ENCODE assay signal across 18 cellular contexts in the genomic region with DNA sequence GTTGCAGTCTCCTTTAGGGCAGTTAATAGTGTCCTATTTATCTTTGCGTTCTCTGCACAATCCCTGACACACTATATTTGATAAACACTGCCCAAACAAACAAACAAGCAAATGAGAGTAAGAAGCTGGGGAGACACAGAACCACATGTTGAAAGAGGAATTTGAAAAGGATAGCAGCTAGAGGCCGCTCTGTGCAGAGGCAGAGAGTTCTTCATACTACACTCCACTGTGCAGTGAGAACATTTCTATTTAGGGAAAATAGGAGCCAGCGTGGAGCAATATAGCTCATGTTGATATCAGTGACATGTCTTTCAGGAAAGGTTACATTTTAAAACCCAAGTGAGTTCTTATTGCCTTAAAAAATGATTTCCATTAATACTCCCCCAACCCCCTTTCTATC.
A peak's percentile ranks its signal among the peaks of the same experiment; 100 is the strongest.
DNase-seq lines count a peak whose midpoint lies in the region; ATAC-seq and TF ChIP-seq lines count a peak whose summit lies in the region.
"Had no signal": no experiment of that assay in that cellular context is flagged by ENCODE, and none has a peak within 500 bp of the region (broad histone marks: within the 10 kb centered on the region; RNA-seq: fewer than 3 reads in every experiment).

No MANE protein-coding gene starts in this region.

- peaks cover 7% of the 10 kb centered on the region for H3K4me1 ChIP-seq in left ventricle myocardium inferior
- H3K4me1 ChIP-seq: BLaER1, SJCRH30 had no signal

- TF ChIP-seq CTCF in left ventricle myocardium inferior (IDR thresholded peaks at IDR 0.05; ENCODE audit: borderline replicate concordance) = peak; percentile 44
- no peak for TF ChIP-seq CTCF in mesothelial cell of epicardium (IDR thresholded peaks at IDR 0.05; ENCODE audit: unreplicated experiment)

- intact Hi-C loops in Right ventricle myocardium inferior (cut with DNase I) (no loop called here), cardiac septum (cut with DNase I) (no loop called here), left ventricle myocardium inferior (cut with micrococcal nuclease) (no loop called here)
- intact Hi-C loops in activated CD4-positive, alpha-beta memory T cell treated with anti-CD3 and anti-CD28 coated beads for 36 hours (cut with micrococcal nuclease) = no loop called here

- H3K4me1 Mint-ChIP-seq in activated CD4-positive, alpha-beta memory T cell treated with anti-CD3 and anti-CD28 coated beads for 36 hours (ENCODE audit: low read depth) = no peaks in the 10 kb centered on the region
- H3K4me1 Mint-ChIP-seq in mesothelial cell of epicardium = peaks cover 21% of the 10 kb centered on the region
- H3K4me1 Mint-ChIP-seq: CD8-positive, alpha-beta memory T cell had no signal

- POLR2A ChIA-PET in activated CD4-positive, alpha-beta memory T cell treated with anti-CD3 and anti-CD28 coated beads for 36 hours (lab: Charles Lee) = no interaction called here

- H3K27ac Mint-ChIP-seq in activated CD4-positive, alpha-beta memory T cell treated with anti-CD3 and anti-CD28 coated beads for 36 hours = no peak overlapping the region
- no peak overlapping the region for H3K27ac Mint-ChIP-seq in mesothelial cell of epicardium
- H3K27ac Mint-ChIP-seq: CD8-positive, alpha-beta memory T cell; HFFc6 had no signal

- no peaks in the 10 kb centered on the region for H3K27me3 ChIP-seq in left ventricle myocardium inferior (ENCODE audit: low read depth)
- H3K27me3 ChIP-seq: BLaER1, SJCRH30 had no signal

- H3K27me3 Mint-ChIP-seq in activated CD4-positive, alpha-beta memory T cell treated with anti-CD3 and anti-CD28 coated beads for 36 hours = peaks cover 3% of the 10 kb centered on the region
- peaks cover 20% of the 10 kb centered on the region for H3K27me3 Mint-ChIP-seq in mesothelial cell of epicardium (ENCODE audit: low read depth)

- no peaks in the 10 kb centered on the region for H3K9me3 Mint-ChIP-seq in activated CD4-positive, alpha-beta memory T cell treated with anti-CD3 and anti-CD28 coated beads for 36 hours
- peaks cover 14% of the 10 kb centered on the region for H3K9me3 Mint-ChIP-seq in mesothelial cell of epicardium

- H3K36me3 Mint-ChIP-seq in activated CD4-positive, alpha-beta memory T cell treated with anti-CD3 and anti-CD28 coated beads for 36 hours = no peaks in the 10 kb centered on the region
- no peaks in the 10 kb centered on the region for H3K36me3 Mint-ChIP-seq in mesothelial cell of epicardium
- H3K36me3 Mint-ChIP-seq: CD8-positive, alpha-beta memory T cell had no signal

- no peaks in the 10 kb centered on the region for H3K36me3 ChIP-seq in left ventricle myocardium inferior
- H3K36me3 ChIP-seq: BLaER1, SJCRH30 had no signal

- no peak overlapping the region for H3K4me3 Mint-ChIP-seq in activated CD4-positive, alpha-beta memory T cell treated with anti-CD3 and anti-CD28 coated beads for 36 hours
- no peak overlapping the region for H3K4me3 Mint-ChIP-seq in mesothelial cell of epicardium
- H3K4me3 Mint-ChIP-seq: CD8-positive, alpha-beta memory T cell; HFFc6 had no signal

- CTCF ChIA-PET in activated CD4-positive, alpha-beta memory T cell treated with anti-CD3 and anti-CD28 coated beads for 36 hours (lab: Charles Lee) = no interaction called here

- no peak overlapping the region for H3K4me3 ChIP-seq in left ventricle myocardium inferior
- H3K4me3 ChIP-seq: BLaER1, SJCRH30 had no signal

- no peak for DNase-seq in Right ventricle myocardium inferior (ENCODE audit: missing footprints)
- DNase-seq in cardiac septum (ENCODE audit: low spot score) = no peak
- peak; percentile 82 for DNase-seq in NCI-H1694 treated with DMSO at 0.1 percent for 48 hours (lab: John Stamatoyannopoulos, UW)
- no peak for DNase-seq in left ventricle myocardium inferior
- no peak for DNase-seq in activated CD4-positive, alpha-beta memory T cell treated with anti-CD3 and anti-CD28 coated beads for 36 hours
- DNase-seq in stimulated activated CD4-positive, alpha-beta T cell treated with anti-CD3 and anti-CD28 coated beads, Interleukin-2, amount 100 ng/mL, for 24 hours = no peak
- DNase-seq in mesothelial cell of epicardium (ENCODE audit: low spot score in 2 of 2, unreplicated experiment in 2 of 2) = no peak
- DNase-seq: CD8-positive, alpha-beta memory T cell; DND-41; H7; HFFc6; NCI-H1092 treated with DMSO at 0.1 percent for 48 hours; NCI-H187; NCI-H446 treated with DMSO at 0.1 percent for 48 hours; OCI-M1; SJCRH30 had no signal

- peak; percentile 95 for ATAC-seq in Right ventricle myocardium inferior

- peak overlapping the region; percentile 7 for H3K27ac ChIP-seq in left ventricle myocardium inferior (replicated peaks)
- H3K27ac ChIP-seq: BLaER1, KMS-11, SJCRH30 had no signal

- peaks cover 7% of the 10 kb centered on the region for H3K9me3 ChIP-seq in left ventricle myocardium inferior (replicated peaks)
- H3K9me3 ChIP-seq: SJCRH30 had no signal
